ENCODE assay signal across 22 cellular contexts in the genomic region with DNA sequence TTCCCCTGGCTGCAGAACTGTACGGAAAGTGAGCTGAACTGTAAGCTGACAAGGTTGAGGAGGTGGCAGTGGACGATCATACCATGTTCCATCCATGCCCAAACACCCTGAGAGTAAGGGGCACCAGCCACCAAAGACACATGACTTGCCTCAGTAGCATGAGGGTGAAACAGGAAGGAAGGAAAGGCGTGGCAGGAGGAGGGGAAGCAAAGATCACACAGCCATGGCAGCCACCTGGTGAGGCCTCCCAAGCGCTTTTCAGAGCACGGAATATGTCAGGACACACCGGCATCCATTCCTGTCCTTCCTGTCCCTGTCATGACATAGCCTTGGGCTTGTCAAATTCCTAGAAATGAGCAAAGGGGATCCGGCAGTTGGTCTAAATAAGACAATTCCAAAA.
"Had no signal": no experiment of that assay in that cellular context is flagged by ENCODE, and none has a peak within 500 bp of the region (broad histone marks: within the 10 kb centered on the region; RNA-seq: fewer than 3 reads in every experiment).

No MANE protein-coding gene starts in this region.

- H3K9me3 Mint-ChIP-seq: activated naive CD8-positive, alpha-beta T cell treated with anti-CD3 and anti-CD28 coated beads for 36 hours; activated T-cell treated with anti-CD3 and anti-CD28 coated beads, Interleukin-2, amount 50 U/mL, for 24 hours; activated T-helper 17 cell treated with anti-CD3 and anti-CD28 coated beads, Interleukin-2, amount 50 U/mL, for 72 hours; immature natural killer cell; natural killer cell treated with Interleukin-12 subunit alpha and Interleukin-12 subunit beta and Interleukin-15 and Interleukin-18, amount 100 ng/mL, for 72 hours; T-cell; T-helper 2 cell treated with Interferon-gamma antibody and Interleukin-4, amounts not matched to agents 5 μg/mL and 100 μg/mL, for 36 hours had no signal

- H3K27me3 ChIP-seq: neutrophil, ovary, right atrium auricular region, upper lobe of left lung had no signal

- H3K36me3 Mint-ChIP-seq: activated naive CD8-positive, alpha-beta T cell treated with anti-CD3 and anti-CD28 coated beads for 36 hours; immature natural killer cell; natural killer cell treated with Interleukin-12 subunit alpha and Interleukin-12 subunit beta and Interleukin-15 and Interleukin-18, amount 100 ng/mL, for 72 hours; stimulated activated memory B cell treated with anti-CD40 and anti-IgM and Interleukin-4, amounts not matched to agents 10 μg/mL and 1 μg/mL and 100 μg/mL, for 72 hours; T-cell had no signal

- H3K27ac Mint-ChIP-seq: activated naive CD8-positive, alpha-beta T cell treated with anti-CD3 and anti-CD28 coated beads for 36 hours; activated T-cell treated with anti-CD3 and anti-CD28 coated beads, Interleukin-2, amount 50 U/mL, for 24 hours; activated T-helper 17 cell treated with anti-CD3 and anti-CD28 coated beads, Interleukin-2, amount 50 U/mL, for 72 hours; immature natural killer cell; natural killer cell treated with Interleukin-12 subunit alpha and Interleukin-12 subunit beta and Interleukin-15 and Interleukin-18, amount 100 ng/mL, for 72 hours; stimulated activated memory B cell treated with anti-CD40 and anti-IgM and Interleukin-4, amounts not matched to agents 10 μg/mL and 1 μg/mL and 100 μg/mL, for 72 hours; T-helper 2 cell treated with Interferon-gamma antibody and Interleukin-4, amounts not matched to agents 5 μg/mL and 100 μg/mL, for 36 hours had no signal

- H3K36me3 ChIP-seq: heart right ventricle, left ventricle myocardium inferior, neutrophil, ovary, right atrium auricular region, thoracic aorta, upper lobe of left lung had no signal

- H3K4me3 Mint-ChIP-seq: activated naive CD8-positive, alpha-beta T cell treated with anti-CD3 and anti-CD28 coated beads for 36 hours; activated T-cell treated with anti-CD3 and anti-CD28 coated beads, Interleukin-2, amount 50 U/mL, for 24 hours; activated T-helper 17 cell treated with anti-CD3 and anti-CD28 coated beads, Interleukin-2, amount 50 U/mL, for 72 hours; immature natural killer cell; natural killer cell treated with Interleukin-12 subunit alpha and Interleukin-12 subunit beta and Interleukin-15 and Interleukin-18, amount 100 ng/mL, for 72 hours; stimulated activated memory B cell treated with anti-CD40 and anti-IgM and Interleukin-4, amounts not matched to agents 10 μg/mL and 1 μg/mL and 100 μg/mL, for 72 hours; T-cell; T-helper 2 cell treated with Interferon-gamma antibody and Interleukin-4, amounts not matched to agents 5 μg/mL and 100 μg/mL, for 36 hours had no signal

- H3K4me3 ChIP-seq: heart right ventricle, left ventricle myocardium inferior, ovary, psoas muscle, right atrium auricular region, skin epidermis, thoracic aorta, upper lobe of left lung had no signal

- ATAC-seq: activated T-helper 17 cell treated with anti-CD3 and anti-CD28 coated beads, Interleukin-2, amount 50 U/mL, for 72 hours; heart right ventricle; natural killer cell treated with Interleukin-12 subunit alpha and Interleukin-12 subunit beta and Interleukin-15 and Interleukin-18, amount 100 ng/mL, for 72 hours; psoas muscle; stimulated activated memory B cell treated with anti-CD40 and anti-IgM and Interleukin-4, amounts not matched to agents 10 μg/mL and 1 μg/mL and 100 μg/mL, for 72 hours; T-cell had no signal

- DNase-seq: activated CD4-positive, alpha-beta T cell treated with anti-CD3 and anti-CD28 coated beads, Interleukin-2, amount 50 U/mL, for 1 hour; activated CD4-positive, CD25-positive, alpha-beta regulatory T cell treated with anti-CD3 and anti-CD28 coated beads, Interleukin-2, amount 50 U/mL, for 72 hours; activated naive CD8-positive, alpha-beta T cell treated with anti-CD3 and anti-CD28 coated beads for 36 hours; activated T-cell treated with anti-CD3 and anti-CD28 coated beads, Interleukin-2, amount 50 U/mL, for 24 hours; heart right ventricle; immature natural killer cell; left ventricle myocardium inferior; midbrain; ovary; psoas muscle; stimulated activated CD4-positive, alpha-beta T cell treated with anti-CD3 and anti-CD28 coated beads, Interleukin-2, amount 100 ng/mL, for 24 hours; T-cell; upper lobe of left lung had no signal

- H3K4me1 Mint-ChIP-seq: activated T-helper 17 cell treated with anti-CD3 and anti-CD28 coated beads, Interleukin-2, amount 50 U/mL, for 72 hours; immature natural killer cell had no signal

- H3K27ac ChIP-seq: heart right ventricle, left ventricle myocardium inferior, neutrophil, ovary, psoas muscle, right atrium auricular region, skin epidermis, thoracic aorta, upper lobe of left lung, VCaP had no signal

- H3K9me3 ChIP-seq: heart right ventricle, left ventricle myocardium inferior, neutrophil, ovary, psoas muscle, right atrium auricular region, thoracic aorta, upper lobe of left lung had no signal
